15 cellular contexts compared by ENCODE assay signal in the genomic region with DNA sequence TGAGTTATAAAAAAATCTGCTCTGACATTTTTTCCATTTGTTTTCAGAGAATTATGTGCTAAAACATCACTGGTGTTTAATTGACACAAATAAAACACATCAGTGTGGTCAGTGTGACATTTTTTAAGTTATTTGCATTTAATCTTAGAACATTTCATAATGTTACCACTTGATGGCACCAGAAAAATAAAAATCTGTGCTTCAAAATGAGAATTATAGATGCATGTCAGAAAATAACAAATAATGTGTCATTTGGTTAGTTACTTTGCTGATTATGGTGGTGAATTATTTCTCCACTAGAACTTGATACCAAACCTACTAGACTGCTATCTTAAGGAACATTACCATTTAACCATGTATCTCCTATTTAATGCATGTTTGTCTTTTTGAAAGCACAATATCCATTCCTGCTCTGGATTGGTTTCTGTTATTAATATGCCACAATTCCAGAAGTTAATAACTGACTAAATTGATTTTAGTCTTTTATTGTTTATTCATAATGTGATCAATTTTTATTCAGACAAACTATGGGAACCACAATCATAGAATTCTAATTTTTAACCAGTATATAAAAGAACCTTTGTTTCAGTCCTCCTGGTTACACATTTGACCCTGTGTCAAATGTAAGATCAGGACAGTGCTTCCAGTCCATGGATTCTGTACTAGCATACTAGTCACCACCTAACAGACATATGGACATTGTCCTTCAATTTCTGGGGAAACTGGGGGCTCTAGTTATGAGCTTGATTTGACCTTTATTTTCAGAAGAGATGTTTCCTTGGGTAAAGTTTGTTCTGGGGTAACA.
DNase-seq lines count a peak whose midpoint lies in the region; TF ChIP-seq lines count a peak whose summit lies in the region.
"Had no signal": no experiment of that assay in that cellular context is flagged by ENCODE, and none has a peak within 500 bp of the region (broad histone marks: within the 10 kb centered on the region; RNA-seq: fewer than 3 reads in every experiment).

No MANE protein-coding gene starts in this region.

- no peak for TF ChIP-seq CTCF in choroid plexus epithelial cell (conservative IDR thresholded peaks at IDR 0.05; ENCODE audit: low read depth, low read length)

- peak; percentile 21 for DNase-seq in NCI-H1105 treated with DMSO at 0.1 percent for 48 hours (lab: John Stamatoyannopoulos, UW)
- DNase-seq in NCI-H1105 (lab: John Stamatoyannopoulos, UW): no peak
- DNase-seq in NCI-H2081 treated with DMSO at 0.1 percent for 48 hours (lab: John Stamatoyannopoulos, UW): peak; percentile 80
- peak; percentile 30 for DNase-seq in choroid plexus epithelial cell (ENCODE audit: low read depth)
- peak; percentile 53 for DNase-seq in pons (ENCODE audit: low spot score)
- no peak for DNase-seq in activated T-cell treated with anti-CD3 and anti-CD28 coated beads for 4 hours
- DNase-seq in activated gamma-delta T cell (lab: John Stamatoyannopoulos, UW): no peak
- DNase-seq in NCI-H2029 treated with DMSO at 0.1 percent for 48 hours (lab: John Stamatoyannopoulos, UW): no peak
- DNase-seq: ACHN; activated CD4-positive, alpha-beta memory T cell treated with anti-CD3 and anti-CD28 coated beads, Interleukin-2, amount 10 ng/mL, durations not matched to agents 7 days and 5 days; amniotic stem cell; GF-D8; head of caudate nucleus had no signal

- H3K4me3 ChIP-seq in choroid plexus epithelial cell (ENCODE audit: low read depth, low read length): no peak overlapping the region
- H3K4me3 ChIP-seq: GM23338, tibial nerve had no signal

Comparison
In these comparisons a context has a peak if more than half of its experiments do, and no peak if none do; other contexts are left out.
1. DNase-seq: peak in NCI-H1105 treated with DMSO at 0.1 percent for 48 hours (single experiment), NCI-H2081 treated with DMSO at 0.1 percent for 48 hours (single experiment), choroid plexus epithelial cell (single experiment) and pons (single experiment); none in NCI-H1105 (single experiment), activated T-cell treated with anti-CD3 and anti-CD28 coated beads for 4 hours (single experiment), activated gamma-delta T cell (single experiment) and NCI-H2029 treated with DMSO at 0.1 percent for 48 hours (single experiment).